8 cellular contexts compared by ENCODE assay signal in genomic region chr6:35688605-35689322, GRCh38. TPM values are rescaled to one million over a fixed set of nuclear protein-coding genes. Genes with fewer than 3 reads are reported as not detected.
DNase-seq lines count a peak whose midpoint lies in the region; ATAC-seq and TF ChIP-seq lines count a peak whose summit lies in the region.

FKBP5 (minus strand) TSS chr6:35688915; CDS start chr6:35642824, 46,091 bp downstream.

- H3K4me3 ChIP-seq in heart left ventricle (peak within 1 kb of the TSS; percentile 83 to 100 (median 91)), upper lobe of left lung (peak within 1 kb of the TSS; percentile 65 to 82 (median 80))

- no peaks in the 10 kb centered on the region for H3K27me3 ChIP-seq in heart left ventricle
- H3K27me3 ChIP-seq in upper lobe of left lung, result no peaks in the 10 kb centered on the region

- DNase-seq in G401 (ENCODE audit: low spot score), result peak; percentile 65
- peak; percentile 67 for DNase-seq in H4 (ENCODE audit: low spot score)
- peak; percentile 91 for DNase-seq in M059J (ENCODE audit: low read depth)
- peak; percentile 70 to 89 (median 84) for DNase-seq in T-cell
- peak; percentile 97 to 98 (median 98) for DNase-seq in heart left ventricle
- DNase-seq in posterior vena cava (ENCODE audit: low spot score), result peak; percentile 99
- DNase-seq in upper lobe of left lung, result peak; percentile 98

- CTCF ChIA-PET in T-cell (lab: Charles Lee), result interaction anchor here (1.1 to 1.2 kb wide), 2 partner anchors 43 to 49 kb away, joined by 3 read pairs; no protein-coding TSS in a partner anchor

- no peak for TF ChIP-seq EP300 in upper lobe of left lung (IDR thresholded peaks at IDR 0.05)

- peak; percentile 99 for TF ChIP-seq POLR2A in heart left ventricle (IDR thresholded peaks at IDR 0.05)
- TF ChIP-seq POLR2A in upper lobe of left lung (IDR thresholded peaks at IDR 0.05), result peak in 3 of 4 donors; percentile 98 to 99 (median 99)

- H3K4me1 Mint-ChIP-seq in T-cell, result peaks cover 5 to 19% (median 18%) of the 10 kb centered on the region in 3 donors

- peak within 1 kb of the TSS; percentile 90 to 96 (median 94) for H3K4me3 Mint-ChIP-seq in T-cell

- in situ Hi-C loops in G401 (cut with HindIII; ENCODE audit: low sequenced_read_pairs), result no loop called here

- POLR2A ChIA-PET in T-cell (lab: Charles Lee), result no interaction called here

- H3K27me3 Mint-ChIP-seq in T-cell, result no peaks in the 10 kb centered on the region

- intact Hi-C loops in heart left ventricle (cut with DNase I) (loop anchor here (2.0 to 10.0 kb wide), 11 partner anchors 38 to 106 kb away; partner anchors contain the start of gene ARMC12 (in 2 of the 10)), posterior vena cava (cut with DNase I) (loop anchor here (2.0 to 10.0 kb wide), 5 partner anchors 48 to 1906 kb away; partner anchors contain the start of gene ARMC12 (in 2 of the 2))

- no peak for TF ChIP-seq CTCF in heart left ventricle (IDR thresholded peaks at IDR 0.05)
- TF ChIP-seq CTCF in upper lobe of left lung (IDR thresholded peaks at IDR 0.05), result peak in 3 of 6 experiments; percentile 10 to 31 (median 27)

- WGBS in adipose tissue, 3 donors, result 2 to 3% (median 2%) methylated on average over 41 to 80 of the region's 80 CpGs
- WGBS in heart left ventricle, 4 donors, result 2 to 5% (median 3%) methylated on average over 21 to 80 of the region's 80 CpGs
- WGBS in upper lobe of left lung, 2 donors, result 5 to 6% methylated on average over 5 to 27 of the region's 80 CpGs

- peaks cover 0 to 7% (median 4%) of the 10 kb centered on the region in 9 donors for H3K36me3 ChIP-seq in heart left ventricle
- H3K36me3 ChIP-seq in upper lobe of left lung, result peaks cover 0 to 6% (median 5%) of the 10 kb centered on the region in 4 donors

- H3K9me3 Mint-ChIP-seq in T-cell, result no peaks in the 10 kb centered on the region

- H3K9me3 ChIP-seq in heart left ventricle (no peaks in the 10 kb centered on the region), upper lobe of left lung (no peaks in the 10 kb centered on the region)

- H3K4me1 ChIP-seq in heart left ventricle (peaks cover 0 to 67% (median 22%) of the 10 kb centered on the region in 12 donors), upper lobe of left lung (peaks cover 34 to 46% (median 37%) of the 10 kb centered on the region in 4 donors)

- H3K27ac ChIP-seq in adipose tissue (ENCODE audit: low read depth, low read length), result peak within 1 kb of the TSS; percentile 91
- peak within 1 kb of the TSS; percentile 85 to 99 (median 94) for H3K27ac ChIP-seq in heart left ventricle
- peak within 1 kb of the TSS; percentile 96 to 100 (median 99) for H3K27ac ChIP-seq in upper lobe of left lung

- H3K36me3 Mint-ChIP-seq in T-cell, result no peaks in the 10 kb centered on the region

- H3K27ac Mint-ChIP-seq in T-cell, result peak within 1 kb of the TSS; percentile 94 to 97

- ATAC-seq in T-cell (replicated peaks in 1 of 4), result peak; percentile 88 to 92 (median 90)
- ATAC-seq in heart left ventricle, result peak; percentile 85 to 96 (median 94)
- ATAC-seq in upper lobe of left lung (ENCODE audit: low FRiP score in 2 of 2), result peak; percentile 96

RNA-seq across cellular contexts. Expression of gene FKBP5, which starts in this region (rescaled TPM):
- 29.4 and 33.5 TPM in 2 replicates for total RNA-seq in G401 (2014; rRNA removed; shearing (Covaris generic))
- total RNA-seq in H4 (2014; rRNA removed; shearing (Covaris generic)), result 2.0 and 3.4 TPM in 2 replicates
- 10.7 and 14.9 TPM in 2 replicates for total RNA-seq in M059J (2014; rRNA removed; shearing (Covaris generic))
- total RNA-seq in T-cell (100 to 1,000 TPM in 1 of 5 donors, 10 to 100 TPM in 4; 61.4 to 130 (median 63.9) TPM), heart left ventricle (100 to 1,000 TPM in 5 of 9 donors, 10 to 100 TPM in 4; 19.7 to 175 (median 104) TPM), posterior vena cava (100 to 1,000 TPM in 1 of 2 donors, 10 to 100 TPM in 1; 83.1 to 193 TPM), upper lobe of left lung (100 to 1,000 TPM; 112 to 203 (median 143) TPM)
- polyA plus RNA-seq in adipose tissue (100 to 1,000 TPM; 111 to 356 (median 181) TPM), heart left ventricle (100 to 1,000 TPM in 1 of 2 donors, 10 to 100 TPM in 1; 36.4 to 351 TPM)

Comparison
In these comparisons a context has a peak if more than half of its experiments do, and no peak if none do; other contexts are left out.
1. Peak in every context shown above with its lines: DNase-seq, ATAC-seq, H3K4me3 ChIP-seq and H3K27ac ChIP-seq.